Comparison of ENCODE assay signal across 14 cellular contexts in genomic region chr16:80509872-80510271, GRCh38. TPM values are rescaled to one million over a fixed set of nuclear protein-coding genes. Genes with fewer than 3 reads are reported as not detected.
DNase-seq lines count a peak whose midpoint lies in the region; ATAC-seq, FAIRE-seq and TF ChIP-seq lines count a peak whose summit lies in the region.
"Had no signal": no experiment of that assay in that cellular context is flagged by ENCODE, and none has a peak within 500 bp of the region (broad histone marks: within the 10 kb centered on the region; RNA-seq: fewer than 3 reads in every experiment).

No MANE protein-coding gene starts in this region.

- H3K9me3 ChIP-seq in mucosa of descending colon = no peaks in the 10 kb centered on the region
- H3K9me3 ChIP-seq: SK-N-SH had no signal

- no peak for TF ChIP-seq POLR2A in GM12891 (IDR thresholded peaks at IDR 0.05; ENCODE audit: low read depth, low read length)

- no peaks in the 10 kb centered on the region for H3K36me3 ChIP-seq in mucosa of descending colon (ENCODE audit: low read depth)

- no peak overlapping the region for H3K4me3 ChIP-seq in Jurkat, Clone E6-1 (ENCODE audit: low read length)
- no peak overlapping the region for H3K4me3 ChIP-seq in mucosa of descending colon

- no peak for ATAC-seq in HG02840 (IDR thresholded peaks at IDR 0.05; ENCODE audit: low FRiP score, unreplicated experiment)
- ATAC-seq in GM19351 (IDR thresholded peaks at IDR 0.05; ENCODE audit: unreplicated experiment) = no peak
- ATAC-seq in mucosa of descending colon = no peak

- H3K4me1 ChIP-seq in mucosa of descending colon (ENCODE audit: low read depth) = no peaks in the 10 kb centered on the region

- peak; percentile 63 for DNase-seq in CD1c-positive myeloid dendritic cell (ENCODE audit: extremely low spot score)
- DNase-seq in Jurkat, Clone E6-1 (ENCODE audit: low read depth, low spot score) = peak; percentile 12
- DNase-seq in SKM-1 treated with dmso at 0.1 percent for 144 hours (lab: John Stamatoyannopoulos, UW; ENCODE audit: unreplicated experiment) = peak; percentile 15
- DNase-seq in left kidney (ENCODE audit: low read depth, low spot score) = peak; percentile 63
- DNase-seq in GM12891 (ENCODE audit: insufficient read length, low spot score) = no peak
- DNase-seq in mucosa of descending colon = no peak
- DNase-seq: CD4-positive, alpha-beta T cell; NCI-H2081 treated with DMSO at 0.1 percent for 48 hours; NCI-H524; SHP77; SK-N-SH had no signal

- no peak for TF ChIP-seq CTCF in mucosa of descending colon (IDR thresholded peaks at IDR 0.05)

- FAIRE-seq in GM12891 (lab: Jason Lieb, UNC) = no peak

- intact Hi-C loops in mucosa of descending colon (cut with DNase I, micrococcal nuclease) = no loop called here

TF ChIP-seq in GM12891, 5 proteins besides CTCF, POLR2A, EP300 and RAD21:
- no peak for TF ChIP-seq POLR2AphosphoS5 (IDR thresholded peaks at IDR 0.05; ENCODE audit: low read depth, low read length)
- TF ChIP-seq POU2F2 (IDR thresholded peaks at IDR 0.05; ENCODE audit: low read depth, low read length) = no peak
- TF ChIP-seq TAF1 (IDR thresholded peaks at IDR 0.05; ENCODE audit: low read depth, low read length) = no peak

RNA-seq across cellular contexts. Expression of gene DYNLRB2, which starts 30.9 kb away (rescaled TPM):
- polyA plus RNA-seq in Jurkat, Clone E6-1 (2012; ENCODE audit: insufficient read depth, insufficient read length) = not detected
- polyA plus RNA-seq in GM12891 (2012; ENCODE audit: low read depth, missing spikeins) = 1.1 TPM
- total RNA-seq in mucosa of descending colon = not detected
- total RNA-seq: LHCN-M2 had no signal

Comparison
In these comparisons a context has a peak if more than half of its experiments do, and no peak if none do; other contexts are left out.
1. DNase-seq: peak in CD1c-positive myeloid dendritic cell (single experiment), Jurkat, Clone E6-1 (single experiment), SKM-1 treated with dmso at 0.1 percent for 144 hours (single experiment) and left kidney (single experiment); none in GM12891 (single experiment) and mucosa of descending colon (0 of 3).